In genomic region chr6:13668291-13668928, GRCh38 we compare ENCODE assay signal across 1 cellular context.
A peak's percentile ranks its signal among the peaks of the same experiment; 100 is the strongest.
TF ChIP-seq lines count a peak whose summit lies in the region.

No MANE protein-coding gene starts in this region.

TF ChIP-seq in GM12878, 131 proteins besides CTCF, POLR2A, EP300 and RAD21 (continued from another document):
- TF ChIP-seq, protein P1, sequence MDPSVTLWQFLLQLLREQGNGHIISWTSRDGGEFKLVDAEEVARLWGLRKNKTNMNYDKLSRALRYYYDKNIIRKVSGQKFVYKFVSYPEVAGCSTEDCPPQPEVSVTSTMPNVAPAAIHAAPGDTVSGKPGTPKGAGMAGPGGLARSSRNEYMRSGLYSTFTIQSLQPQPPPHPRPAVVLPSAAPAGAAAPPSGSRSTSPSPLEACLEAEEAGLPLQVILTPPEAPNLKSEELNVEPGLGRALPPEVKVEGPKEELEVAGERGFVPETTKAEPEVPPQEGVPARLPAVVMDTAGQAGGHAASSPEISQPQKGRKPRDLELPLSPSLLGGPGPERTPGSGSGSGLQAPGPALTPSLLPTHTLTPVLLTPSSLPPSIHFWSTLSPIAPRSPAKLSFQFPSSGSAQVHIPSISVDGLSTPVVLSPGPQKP (IDR thresholded peaks at IDR 0.05; ENCODE audit: low read depth, low read length), result no peak
- TF ChIP-seq NBN (IDR thresholded peaks at IDR 0.05), result peak; percentile 58; the same call in 1 of the 2 replicates
- no peak for TF ChIP-seq PAX5 (IDR thresholded peaks at IDR 0.05; ENCODE audit: borderline replicate concordance, low read depth, low read length)
TF ChIP-seq in GM12878: peak in this region for 4.
